Comparison of ENCODE assay signal across 1 cellular context in genomic region chr15:75368689-75369239, GRCh38.
TF ChIP-seq lines count a peak whose summit lies in the region.

No MANE protein-coding gene starts in this region.

TF ChIP-seq in WTC11, 78 proteins besides CTCF, POLR2A, EP300 and RAD21 (continued from another document):
- no peak for TF ChIP-seq E2F5 (CRISPR knock-in tag; IDR thresholded peaks at IDR 0.05)
